ENCODE assay signal across 9 cellular contexts in the genomic region with DNA sequence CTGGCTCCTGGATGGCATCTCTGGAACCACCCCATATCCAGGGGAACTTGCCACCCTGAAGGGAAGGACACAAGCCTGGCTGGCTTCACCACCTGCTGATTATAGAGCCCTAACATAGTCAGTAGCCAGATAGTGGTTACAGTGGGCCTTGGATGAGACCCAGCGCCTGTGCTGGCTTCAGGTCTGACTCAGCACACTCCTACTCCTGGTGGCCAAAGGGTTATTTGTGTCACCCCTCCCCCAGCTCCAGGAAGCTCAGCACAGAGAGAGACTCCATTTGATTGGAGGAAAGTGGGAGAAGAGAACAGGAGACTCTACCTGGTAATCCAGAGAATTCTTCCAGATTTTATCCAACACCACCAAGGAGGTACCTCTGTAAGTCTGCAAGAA. TPM values are rescaled to one million over a fixed set of nuclear protein-coding genes. Genes with fewer than 3 reads are reported as not detected.
DNase-seq lines count a peak whose midpoint lies in the region; ATAC-seq and TF ChIP-seq lines count a peak whose summit lies in the region.
"Had no signal": no experiment of that assay in that cellular context is flagged by ENCODE, and none has a peak within 500 bp of the region (broad histone marks: within the 10 kb centered on the region; RNA-seq: fewer than 3 reads in every experiment).

No MANE protein-coding gene starts in this region.

- peak; percentile 70 for ATAC-seq in GM19467 (IDR thresholded peaks at IDR 0.05; ENCODE audit: unreplicated experiment)
- ATAC-seq in HG03565 (IDR thresholded peaks at IDR 0.05; ENCODE audit: unreplicated experiment), result peak; percentile 86
- no peak for ATAC-seq in omental fat pad (ENCODE audit: low FRiP score)
- no peak for ATAC-seq in upper lobe of left lung (ENCODE audit: low FRiP score in 2 of 2)
- no peak for ATAC-seq in effector memory CD8-positive, alpha-beta T cell (replicated peaks)

- no peak for TF ChIP-seq EP300 in upper lobe of left lung (IDR thresholded peaks at IDR 0.05)

- no peak overlapping the region for H3K4me3 Mint-ChIP-seq in effector memory CD8-positive, alpha-beta T cell
- no peak overlapping the region for H3K4me3 Mint-ChIP-seq in activated naive CD4-positive, alpha-beta T cell treated with anti-CD3 and anti-CD28 coated beads for 36 hours

- POLR2A ChIA-PET in AG04450 (lab: Yijun Ruan, JAX), result no interaction called here

- peak overlapping the region; percentile 31 for H3K27ac ChIP-seq in AG04450 (ENCODE audit: low read depth, low read length)
- H3K27ac ChIP-seq in upper lobe of left lung, result no peak overlapping the region

- intact Hi-C loops in activated naive CD4-positive, alpha-beta T cell treated with anti-CD3 and anti-CD28 coated beads for 36 hours (cut with micrococcal nuclease), result no loop called here

- CTCF ChIA-PET in AG04450 (lab: Charles Lee), result no interaction called here
- CTCF ChIA-PET in activated naive CD4-positive, alpha-beta T cell treated with anti-CD3 and anti-CD28 coated beads for 36 hours (lab: Charles Lee), result no interaction called here

- H3K27ac Mint-ChIP-seq in effector memory CD8-positive, alpha-beta T cell, result peak overlapping the region in 1 of 2 donors; percentile 36
- no peak overlapping the region for H3K27ac Mint-ChIP-seq in activated naive CD4-positive, alpha-beta T cell treated with anti-CD3 and anti-CD28 coated beads for 36 hours

- DNase-seq in AG04450 (ENCODE audit: low read depth, low spot score), result no peak
- DNase-seq in epithelial cell of proximal tubule (ENCODE audit: low read depth), result no peak
- DNase-seq in omental fat pad (ENCODE audit: low spot score), result no peak
- DNase-seq in upper lobe of left lung, result no peak
- DNase-seq in effector memory CD8-positive, alpha-beta T cell, result no peak
- no peak for DNase-seq in activated naive CD4-positive, alpha-beta T cell treated with anti-CD3 and anti-CD28 coated beads for 36 hours
- DNase-seq: glutamatergic neuron had no signal

- no peaks in the 10 kb centered on the region for H3K27me3 Mint-ChIP-seq in effector memory CD8-positive, alpha-beta T cell
- no peaks in the 10 kb centered on the region for H3K27me3 Mint-ChIP-seq in activated naive CD4-positive, alpha-beta T cell treated with anti-CD3 and anti-CD28 coated beads for 36 hours (ENCODE audit: low read depth)

- no peaks in the 10 kb centered on the region for H3K36me3 ChIP-seq in upper lobe of left lung

- H3K27me3 ChIP-seq in AG04450 (ENCODE audit: control insufficient read depth, insufficient read depth, low read length), result no peaks in the 10 kb centered on the region
- no peaks in the 10 kb centered on the region for H3K27me3 ChIP-seq in upper lobe of left lung

- TF ChIP-seq CTCF in AG04450 (IDR thresholded peaks at IDR 0.05; ENCODE audit: low read depth, low read length), result no peak
- TF ChIP-seq CTCF in epithelial cell of proximal tubule (conservative IDR thresholded peaks at IDR 0.05; ENCODE audit: low read depth, low read length), result peak; percentile 27
- no peak for TF ChIP-seq CTCF in omental fat pad (IDR thresholded peaks at IDR 0.05)
- no peak for TF ChIP-seq CTCF in upper lobe of left lung (IDR thresholded peaks at IDR 0.05)

- no peaks in the 10 kb centered on the region for H3K9me3 ChIP-seq in AG04450 (ENCODE audit: control insufficient read depth, insufficient read depth, low read length)
- peaks cover 0 to 12% (median 8%) of the 10 kb centered on the region in 4 donors for H3K9me3 ChIP-seq in upper lobe of left lung

- 88% methylated on average over 1 of the region's 1 CpG; no CpG with 5 or more reads in 1 of the 2 donors for WGBS in upper lobe of left lung, 2 donors

- TF ChIP-seq POLR2A in upper lobe of left lung (IDR thresholded peaks at IDR 0.05), result no peak

- H3K9me3 Mint-ChIP-seq in effector memory CD8-positive, alpha-beta T cell, result peaks cover 4 to 13% of the 10 kb centered on the region in 2 donors
- peaks cover 23% of the 10 kb centered on the region for H3K9me3 Mint-ChIP-seq in activated naive CD4-positive, alpha-beta T cell treated with anti-CD3 and anti-CD28 coated beads for 36 hours

- H3K36me3 Mint-ChIP-seq in effector memory CD8-positive, alpha-beta T cell (ENCODE audit: insufficient read depth), result no peaks in the 10 kb centered on the region
- H3K36me3 Mint-ChIP-seq in activated naive CD4-positive, alpha-beta T cell treated with anti-CD3 and anti-CD28 coated beads for 36 hours (ENCODE audit: low read depth), result peaks cover 34% of the 10 kb centered on the region

- H3K4me1 Mint-ChIP-seq in effector memory CD8-positive, alpha-beta T cell (ENCODE audit: low read depth in 2 of 2), result peaks cover 28 to 48% of the 10 kb centered on the region in 2 donors
- H3K4me1 Mint-ChIP-seq in activated naive CD4-positive, alpha-beta T cell treated with anti-CD3 and anti-CD28 coated beads for 36 hours (ENCODE audit: low read depth), result peaks cover 13% of the 10 kb centered on the region

- peaks cover 14 to 27% (median 22%) of the 10 kb centered on the region in 4 donors for H3K4me1 ChIP-seq in upper lobe of left lung

- H3K4me3 ChIP-seq in AG04450 (ENCODE audit: low read depth, low read length) (no peak overlapping the region), epithelial cell of proximal tubule (ENCODE audit: low read depth, low read length) (no peak overlapping the region), upper lobe of left lung (no peak overlapping the region)

RNA-seq across cellular contexts. Expression of gene SNX14, which starts 12.8 kb away (rescaled TPM):
- 77.0 and 114 TPM in 2 replicates for polyA plus RNA-seq in AG04450 (2011; rRNA removed)
- polyA minus RNA-seq in AG04450 (2011; rRNA and poly(A)+ RNA removed), result 36.8 and 83.8 TPM in 2 replicates
- total RNA-seq in epithelial cell of proximal tubule, result 63.9 and 108 TPM in 2 replicates
- total RNA-seq in omental fat pad, result 10 to 100 TPM; 62.8 to 97.6 (median 85.9) TPM
- total RNA-seq in upper lobe of left lung, result 100 to 1,000 TPM in 2 of 6 donors, 10 to 100 TPM in 4; 43.7 to 170 (median 88.6) TPM
- total RNA-seq in activated naive CD4-positive, alpha-beta T cell treated with anti-CD3 and anti-CD28 coated beads for 36 hours, result 10 to 100 TPM; 18.8 to 22.6 TPM

Comparison
In these comparisons a context has a peak if more than half of its experiments do, and no peak if none do; other contexts are left out.
1. ATAC-seq: peak in GM19467 (single experiment) and HG03565 (single experiment); none in omental fat pad (single experiment), upper lobe of left lung (0 of 2) and effector memory CD8-positive, alpha-beta T cell (single experiment).